ENCODE assay signal across 28 cellular contexts in genomic region chr5:126927424-126927823, GRCh38.
"Had no signal": no experiment of that assay in that cellular context is flagged by ENCODE, and none has a peak within 500 bp of the region (broad histone marks: within the 10 kb centered on the region; RNA-seq: fewer than 3 reads in every experiment).

No MANE protein-coding gene starts in this region.

- H3K9me3 ChIP-seq: breast epithelium, Peyer's patch, SJCRH30, SK-N-SH had no signal

- H3K27me3 ChIP-seq: breast epithelium, Peyer's patch, SJCRH30 had no signal

- H3K4me1 ChIP-seq: breast epithelium, Peyer's patch, SJCRH30 had no signal

- H3K36me3 ChIP-seq: breast epithelium, Peyer's patch, SJCRH30 had no signal

- ATAC-seq: activated CD8-positive, alpha-beta T cell treated with anti-CD3 and anti-CD28 coated beads for 36 hours; activated T-cell treated with anti-CD3 and anti-CD28 coated beads, Interleukin-2, amount 50 U/mL, for 72 hours had no signal

- H3K36me3 Mint-ChIP-seq: activated naive CD4-positive, alpha-beta T cell treated with anti-CD3 and anti-CD28 coated beads, Interleukin-2, amount 10 ng/mL, durations not matched to agents 7 days and 5 days; activated naive CD8-positive, alpha-beta T cell treated with anti-CD3 and anti-CD28 coated beads for 36 hours had no signal

- H3K4me1 Mint-ChIP-seq: activated naive CD4-positive, alpha-beta T cell treated with anti-CD3 and anti-CD28 coated beads, Interleukin-2, amount 10 ng/mL, durations not matched to agents 7 days and 5 days had no signal

- H3K27me3 Mint-ChIP-seq: activated CD8-positive, alpha-beta T cell treated with anti-CD3 and anti-CD28 coated beads for 36 hours; activated naive CD4-positive, alpha-beta T cell treated with anti-CD3 and anti-CD28 coated beads, Interleukin-2, amount 10 ng/mL, durations not matched to agents 7 days and 5 days; activated naive CD8-positive, alpha-beta T cell treated with anti-CD3 and anti-CD28 coated beads for 36 hours had no signal

- H3K27ac ChIP-seq: breast epithelium, Peyer's patch, RWPE1, SJCRH30, VCaP had no signal

- H3K9me3 Mint-ChIP-seq: activated CD8-positive, alpha-beta T cell treated with anti-CD3 and anti-CD28 coated beads for 36 hours; activated naive CD4-positive, alpha-beta T cell treated with anti-CD3 and anti-CD28 coated beads, Interleukin-2, amount 10 ng/mL, durations not matched to agents 7 days and 5 days; activated naive CD8-positive, alpha-beta T cell treated with anti-CD3 and anti-CD28 coated beads for 36 hours; activated T-cell treated with anti-CD3 and anti-CD28 coated beads, Interleukin-2, amount 50 U/mL, for 72 hours; activated T-helper 2 cell treated with anti-CD3 and anti-CD28 coated beads, Interferon-gamma antibody, Interleukin-2, Interleukin-4, amounts not matched to agents 10 μg/mL and 5 μg/mL and 100 μg/mL, durations not matched to agents 14 hours and 24 hours and 36 hours had no signal

- H3K4me3 Mint-ChIP-seq: activated CD8-positive, alpha-beta T cell treated with anti-CD3 and anti-CD28 coated beads for 36 hours; activated naive CD4-positive, alpha-beta T cell treated with anti-CD3 and anti-CD28 coated beads, Interleukin-2, amount 10 ng/mL, durations not matched to agents 7 days and 5 days; activated naive CD8-positive, alpha-beta T cell treated with anti-CD3 and anti-CD28 coated beads for 36 hours; activated T-cell treated with anti-CD3 and anti-CD28 coated beads, Interleukin-2, amount 50 U/mL, for 72 hours had no signal

- H3K4me3 ChIP-seq: breast epithelium, Peyer's patch, SJCRH30 had no signal

- DNase-seq: activated CD4-positive, CD25-positive, alpha-beta regulatory T cell; activated CD8-positive, alpha-beta memory T cell treated with anti-CD3 and anti-CD28 coated beads, Interleukin-2, amount 50 U/mL, for 4 hours; activated CD8-positive, alpha-beta T cell treated with anti-CD3 and anti-CD28 coated beads for 36 hours; activated gamma-delta T cell treated with Interleukin-2 at 50 U/mL for 16 hours; activated naive CD4-positive, alpha-beta T cell treated with anti-CD3 and anti-CD28 coated beads, Interleukin-2, amount 10 ng/mL, durations not matched to agents 7 days and 5 days; activated naive CD8-positive, alpha-beta T cell treated with anti-CD3 and anti-CD28 coated beads for 36 hours; activated T-cell treated with anti-CD3 and anti-CD28 coated beads, Interleukin-2, amount 50 U/mL, for 72 hours; aorta; Kasumi-1; KBM-7; NCI-H1105 treated with DMSO at 0.1 percent for 48 hours; NCI-H1436 treated with DMSO at 0.1 percent for 48 hours; NCI-H187; NCI-H2081; NCI-H2171; NCI-H2227 treated with DMSO at 0.1 percent for 48 hours; NCI-H446 treated with DMSO at 0.1 percent for 48 hours; NCI-H526; NCI-H82; Peyer's patch; Right ventricle myocardium superior; SJCRH30; SK-N-SH; T-helper 1 cell had no signal

- H3K27ac Mint-ChIP-seq: activated CD8-positive, alpha-beta T cell treated with anti-CD3 and anti-CD28 coated beads for 36 hours; activated naive CD4-positive, alpha-beta T cell treated with anti-CD3 and anti-CD28 coated beads, Interleukin-2, amount 10 ng/mL, durations not matched to agents 7 days and 5 days; activated naive CD8-positive, alpha-beta T cell treated with anti-CD3 and anti-CD28 coated beads for 36 hours; activated T-cell treated with anti-CD3 and anti-CD28 coated beads, Interleukin-2, amount 50 U/mL, for 72 hours; activated T-helper 2 cell treated with anti-CD3 and anti-CD28 coated beads, Interferon-gamma antibody, Interleukin-2, Interleukin-4, amounts not matched to agents 10 μg/mL and 5 μg/mL and 100 μg/mL, durations not matched to agents 14 hours and 24 hours and 36 hours had no signal
